In genomic region chr6:161292650-161293281, GRCh38 we compare ENCODE assay signal across 29 cellular contexts.
"Had no signal": no experiment of that assay in that cellular context is flagged by ENCODE, and none has a peak within 500 bp of the region (broad histone marks: within the 10 kb centered on the region; RNA-seq: fewer than 3 reads in every experiment).

No MANE protein-coding gene starts in this region.

- H3K36me3 ChIP-seq: SJCRH30 had no signal

- H3K9ac ChIP-seq: KMS-11, SK-N-SH had no signal

- ATAC-seq: activated CD4-positive, alpha-beta T cell treated with anti-CD3 and anti-CD28 coated beads for 36 hours; activated CD8-positive, alpha-beta T cell treated with anti-CD3 and anti-CD28 coated beads for 36 hours; activated T-cell treated with anti-CD3 and anti-CD28 coated beads, Interleukin-2, amount 50 U/mL, for 72 hours; Panc1 had no signal

- H3K27me3 ChIP-seq: SJCRH30 had no signal

- H3K4me3 ChIP-seq: SJCRH30 had no signal

- H3K9me2 ChIP-seq: SK-N-SH had no signal

- DNase-seq: activated CD4-positive, alpha-beta T cell treated with anti-CD3 and anti-CD28 coated beads for 36 hours; activated CD4-positive, alpha-beta T cell treated with anti-CD3 and anti-CD28 coated beads, Interleukin-2, amount 50 U/mL, for 1 hour; activated CD8-positive, alpha-beta memory T cell treated with anti-CD3 and anti-CD28 coated beads, Interleukin-2, amount 50 U/mL, for 4 hours; activated CD8-positive, alpha-beta T cell treated with anti-CD3 and anti-CD28 coated beads for 36 hours; activated gamma-delta T cell treated with Interleukin-2 at 50 U/mL for 16 hours; activated T-cell treated with anti-CD3 and anti-CD28 coated beads, Interleukin-2, amount 50 U/mL, for 72 hours; amygdala; MM.1S; NCI-H1105; NCI-H1436; NCI-H1694 treated with DMSO at 0.1 percent for 48 hours; NCI-H2029 treated with DMSO at 0.1 percent for 48 hours; NCI-H345; NCI-H510A; NCI-H82; NK-92 treated with Interleukin-12 subunit alpha and Interleukin-12 subunit beta, amount 100 ng/mL, for 24 hours; OCI-M1; Right ventricle myocardium superior; RPMI8226; SJCRH30; SK-N-SH; T-helper 1 cell had no signal

- H3K27ac Mint-ChIP-seq: activated CD4-positive, alpha-beta T cell treated with anti-CD3 and anti-CD28 coated beads for 36 hours; activated CD8-positive, alpha-beta T cell treated with anti-CD3 and anti-CD28 coated beads for 36 hours; activated naive CD4-positive, alpha-beta T cell treated with anti-CD3 and anti-CD28 coated beads, Interleukin-2, amount 50 U/mL, for 24 hours; activated T-cell treated with anti-CD3 and anti-CD28 coated beads, Interleukin-2, amount 50 U/mL, for 72 hours; activated T-helper 2 cell treated with anti-CD3 and anti-CD28 coated beads, Interferon-gamma antibody, Interleukin-2, Interleukin-4, amounts not matched to agents 10 μg/mL and 5 μg/mL and 100 μg/mL, durations not matched to agents 14 hours and 24 hours and 36 hours; brain had no signal

- H3K36me3 Mint-ChIP-seq: activated naive CD4-positive, alpha-beta T cell treated with anti-CD3 and anti-CD28 coated beads, Interleukin-2, amount 50 U/mL, for 24 hours; brain had no signal

- H3K4me3 Mint-ChIP-seq: activated CD4-positive, alpha-beta T cell treated with anti-CD3 and anti-CD28 coated beads for 36 hours; activated CD8-positive, alpha-beta T cell treated with anti-CD3 and anti-CD28 coated beads for 36 hours; activated naive CD4-positive, alpha-beta T cell treated with anti-CD3 and anti-CD28 coated beads, Interleukin-2, amount 50 U/mL, for 24 hours; activated T-cell treated with anti-CD3 and anti-CD28 coated beads, Interleukin-2, amount 50 U/mL, for 72 hours; brain had no signal

- H3K27me3 Mint-ChIP-seq: activated CD4-positive, alpha-beta T cell treated with anti-CD3 and anti-CD28 coated beads for 36 hours; activated naive CD4-positive, alpha-beta T cell treated with anti-CD3 and anti-CD28 coated beads, Interleukin-2, amount 50 U/mL, for 24 hours; brain had no signal

- FAIRE-seq: astrocyte had no signal

- H3K9me3 Mint-ChIP-seq: activated CD8-positive, alpha-beta T cell treated with anti-CD3 and anti-CD28 coated beads for 36 hours; activated naive CD4-positive, alpha-beta T cell treated with anti-CD3 and anti-CD28 coated beads, Interleukin-2, amount 50 U/mL, for 24 hours; activated T-cell treated with anti-CD3 and anti-CD28 coated beads, Interleukin-2, amount 50 U/mL, for 72 hours; activated T-helper 2 cell treated with anti-CD3 and anti-CD28 coated beads, Interferon-gamma antibody, Interleukin-2, Interleukin-4, amounts not matched to agents 10 μg/mL and 5 μg/mL and 100 μg/mL, durations not matched to agents 14 hours and 24 hours and 36 hours had no signal

- H3K4me1 ChIP-seq: SJCRH30 had no signal

- H3K27ac ChIP-seq: KMS-11, SJCRH30, VCaP had no signal

- H3K4me1 Mint-ChIP-seq: activated CD4-positive, alpha-beta T cell treated with anti-CD3 and anti-CD28 coated beads for 36 hours; activated naive CD4-positive, alpha-beta T cell treated with anti-CD3 and anti-CD28 coated beads, Interleukin-2, amount 50 U/mL, for 24 hours had no signal

- H3K4me2 ChIP-seq: KMS-11, SK-N-SH had no signal
